ENCODE assay signal across 1 cellular context in the genomic region with DNA sequence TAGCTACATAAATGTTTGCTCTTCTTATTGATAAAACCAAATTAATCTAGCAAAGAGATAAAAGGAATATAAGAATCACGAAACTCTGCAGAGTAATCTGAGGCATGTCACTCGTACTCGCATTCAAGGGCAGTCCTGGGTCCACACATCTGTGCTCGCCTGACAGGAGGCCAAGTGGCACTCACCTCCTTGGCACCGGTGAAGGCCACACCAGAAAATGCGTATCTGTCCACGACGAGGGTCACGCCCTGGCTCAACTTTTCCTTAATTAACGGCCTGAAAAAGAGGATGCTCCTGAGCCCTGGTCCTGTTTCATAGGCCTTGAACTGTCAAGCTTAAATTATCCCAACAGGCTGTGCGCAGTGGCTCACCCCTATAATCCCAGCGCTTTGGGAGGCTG.
TF ChIP-seq lines count a peak whose summit lies in the region.

No MANE protein-coding gene starts in this region.

TF ChIP-seq in IMR-90, 13 proteins besides CTCF, POLR2A, EP300 and RAD21 (continued from another document):
- TF ChIP-seq MAFK (IDR thresholded peaks at IDR 0.05; ENCODE audit: low read depth, low read length) (no peak), RCOR1 (IDR thresholded peaks at IDR 0.05; ENCODE audit: insufficient replicate concordance, low read length) (no peak), SMC3 (IDR thresholded peaks at IDR 0.05; ENCODE audit: low read depth, low read length) (no peak), BHLHE40 (IDR thresholded peaks at IDR 0.05; ENCODE audit: low read depth, low read length) (no peak), NFE2L2 (IDR thresholded peaks at IDR 0.05; ENCODE audit: low read depth, low read length) (no peak), MAZ (IDR thresholded peaks at IDR 0.05; ENCODE audit: borderline replicate concordance, low read depth, low read length) (no peak), RFX5 (IDR thresholded peaks at IDR 0.05; ENCODE audit: low read depth, low read length) (no peak)
- TF ChIP-seq, protein P1, sequence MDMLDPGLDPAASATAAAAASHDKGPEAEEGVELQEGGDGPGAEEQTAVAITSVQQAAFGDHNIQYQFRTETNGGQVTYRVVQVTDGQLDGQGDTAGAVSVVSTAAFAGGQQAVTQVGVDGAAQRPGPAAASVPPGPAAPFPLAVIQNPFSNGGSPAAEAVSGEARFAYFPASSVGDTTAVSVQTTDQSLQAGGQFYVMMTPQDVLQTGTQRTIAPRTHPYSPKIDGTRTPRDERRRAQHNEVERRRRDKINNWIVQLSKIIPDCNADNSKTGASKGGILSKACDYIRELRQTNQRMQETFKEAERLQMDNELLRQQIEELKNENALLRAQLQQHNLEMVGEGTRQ (IDR thresholded peaks at IDR 0.05; ENCODE audit: low read depth, low read length): no peak
- TF ChIP-seq, protein P2, sequence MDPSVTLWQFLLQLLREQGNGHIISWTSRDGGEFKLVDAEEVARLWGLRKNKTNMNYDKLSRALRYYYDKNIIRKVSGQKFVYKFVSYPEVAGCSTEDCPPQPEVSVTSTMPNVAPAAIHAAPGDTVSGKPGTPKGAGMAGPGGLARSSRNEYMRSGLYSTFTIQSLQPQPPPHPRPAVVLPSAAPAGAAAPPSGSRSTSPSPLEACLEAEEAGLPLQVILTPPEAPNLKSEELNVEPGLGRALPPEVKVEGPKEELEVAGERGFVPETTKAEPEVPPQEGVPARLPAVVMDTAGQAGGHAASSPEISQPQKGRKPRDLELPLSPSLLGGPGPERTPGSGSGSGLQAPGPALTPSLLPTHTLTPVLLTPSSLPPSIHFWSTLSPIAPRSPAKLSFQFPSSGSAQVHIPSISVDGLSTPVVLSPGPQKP (IDR thresholded peaks at IDR 0.05; ENCODE audit: borderline replicate concordance, low read depth, low read length): no peak
TF ChIP-seq in IMR-90: peak in this region for 0.
